In the genomic region with DNA sequence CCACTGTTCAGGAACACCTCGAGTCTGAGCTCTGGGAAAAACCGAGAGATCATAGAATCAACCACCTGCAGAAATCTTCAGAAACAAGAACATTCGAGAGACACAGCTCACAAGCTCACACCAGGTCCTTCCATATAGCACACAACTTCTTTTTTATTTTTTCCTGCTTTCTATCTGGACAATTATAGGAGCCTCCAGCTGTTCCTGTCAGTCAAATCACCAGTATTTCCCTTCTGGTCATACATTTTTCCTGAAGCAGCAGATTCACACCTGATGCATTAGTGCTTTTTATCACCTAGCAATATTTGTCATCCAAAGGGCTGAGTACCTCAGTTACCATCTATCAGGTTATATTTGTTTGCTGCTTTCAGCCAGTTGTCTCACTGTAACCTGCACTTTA, we compare ENCODE assay signal across 15 cellular contexts.
A peak's percentile ranks its signal among the peaks of the same experiment; 100 is the strongest.
DNase-seq lines count a peak whose midpoint lies in the region; ATAC-seq and TF ChIP-seq lines count a peak whose summit lies in the region.
"Had no signal": no experiment of that assay in that cellular context is flagged by ENCODE, and none has a peak within 500 bp of the region (broad histone marks: within the 10 kb centered on the region; RNA-seq: fewer than 3 reads in every experiment).

No MANE protein-coding gene starts in this region.

- no peaks in the 10 kb centered on the region for H3K27me3 ChIP-seq in gastrocnemius medialis
- H3K27me3 ChIP-seq in CD8-positive, alpha-beta memory T cell (ENCODE audit: insufficient read depth, low read length, poor library complexity, severe bottlenecking) = no peaks in the 10 kb centered on the region
- H3K27me3 ChIP-seq: BLaER1 had no signal

- H3K4me3 ChIP-seq in gastrocnemius medialis (peak overlapping the region in 1 of 4 donors; percentile 11), foreskin fibroblast (ENCODE audit: low read depth in 1 of 2, low read length in 2 of 2) (no peak overlapping the region)
- H3K4me3 ChIP-seq in CD8-positive, alpha-beta memory T cell (ENCODE audit: low read length) = no peak overlapping the region
- H3K4me3 ChIP-seq: BLaER1, GM12878, GM23338 had no signal

- POLR2A ChIA-PET in CD8-positive, alpha-beta memory T cell (lab: Charles Lee) = interaction anchor here (1.1 kb wide), 1 partner anchor 24 kb away, joined by 3 read pairs; no protein-coding TSS in a partner anchor

- ATAC-seq in gastrocnemius medialis (peak in 1 of 2 donors; percentile 3), HG02571 (IDR thresholded peaks at IDR 0.05; ENCODE audit: unreplicated experiment) (no peak)
- ATAC-seq: GM12878, GM23338 had no signal

- H3K9me3 Mint-ChIP-seq in mesothelial cell of epicardium (no peaks in the 10 kb centered on the region), neural crest cell (peaks cover 3% of the 10 kb centered on the region)
- no peaks in the 10 kb centered on the region for H3K9me3 Mint-ChIP-seq in CD8-positive, alpha-beta memory T cell

- peak; percentile 74 for DNase-seq in LHCN-M2 (ENCODE audit: low read depth)
- no peak for DNase-seq in mesothelial cell of epicardium (ENCODE audit: low spot score in 2 of 2, unreplicated experiment in 2 of 2)
- no peak for DNase-seq in neural crest cell (ENCODE audit: low read depth, low spot score)
- no peak for DNase-seq in gastrocnemius medialis
- no peak for DNase-seq in foreskin fibroblast
- no peak for DNase-seq in CD8-positive, alpha-beta memory T cell
- DNase-seq in 8988T = no peak
- DNase-seq: AML-193, DMS79, H7, IMR-90 had no signal

- H3K27me3 Mint-ChIP-seq in mesothelial cell of epicardium (ENCODE audit: low read depth) (no peaks in the 10 kb centered on the region), neural crest cell (ENCODE audit: low read depth) (no peaks in the 10 kb centered on the region)
- H3K27me3 Mint-ChIP-seq in CD8-positive, alpha-beta memory T cell = peaks cover 0 to 2% of the 10 kb centered on the region in 2 donors

- intact Hi-C loops in gastrocnemius medialis (cut with DNase I; ENCODE audit: low total_unique reads) = loop anchor here (5.0 kb wide), 1 partner anchor 904 kb away; no protein-coding TSS in a partner anchor

- H3K4me1 Mint-ChIP-seq in mesothelial cell of epicardium = peaks cover 76% of the 10 kb centered on the region
- H3K4me1 Mint-ChIP-seq in neural crest cell = peaks cover 82% of the 10 kb centered on the region
- no peaks in the 10 kb centered on the region for H3K4me1 Mint-ChIP-seq in CD8-positive, alpha-beta memory T cell

- H3K36me3 Mint-ChIP-seq in mesothelial cell of epicardium = no peaks in the 10 kb centered on the region
- no peaks in the 10 kb centered on the region for H3K36me3 Mint-ChIP-seq in neural crest cell (ENCODE audit: low read depth)
- H3K36me3 Mint-ChIP-seq in CD8-positive, alpha-beta memory T cell = no peaks in the 10 kb centered on the region

- in situ Hi-C loops in gastrocnemius medialis (cut with MboI; ENCODE audit: low sequenced_read_pairs in 4 of 4) = loop anchor here in 2 of 4 donors (10.0 kb wide), 2 partner anchors 108 to 118 kb away; no protein-coding TSS in a partner anchor

- TF ChIP-seq POLR2A in gastrocnemius medialis (IDR thresholded peaks at IDR 0.05) = no peak

- peaks cover 42 to 47% of the 10 kb centered on the region in 2 donors for H3K4me1 ChIP-seq in gastrocnemius medialis
- H3K4me1 ChIP-seq in CD8-positive, alpha-beta memory T cell (ENCODE audit: insufficient read depth, low read length) = no peaks in the 10 kb centered on the region
- H3K4me1 ChIP-seq: BLaER1 had no signal

- peak overlapping the region; percentile 67 for H3K27ac Mint-ChIP-seq in mesothelial cell of epicardium
- peak overlapping the region; percentile 29 for H3K27ac Mint-ChIP-seq in neural crest cell (ENCODE audit: unreplicated experiment)
- no peak overlapping the region for H3K27ac Mint-ChIP-seq in CD8-positive, alpha-beta memory T cell
- H3K27ac Mint-ChIP-seq: GM23338 had no signal

- no peak for TF ChIP-seq CTCF in mesothelial cell of epicardium (IDR thresholded peaks at IDR 0.05; ENCODE audit: unreplicated experiment)
- no peak for TF ChIP-seq CTCF in neural crest cell (conservative IDR thresholded peaks at IDR 0.05)
- TF ChIP-seq CTCF in gastrocnemius medialis (IDR thresholded peaks at IDR 0.05 in 4 of 5, conservative IDR thresholded peaks at IDR 0.05 in 1 of 5) = no peak
- TF ChIP-seq CTCF in foreskin fibroblast (IDR thresholded peaks at IDR 0.05; ENCODE audit: low read depth, low read length) = no peak

- no peaks in the 10 kb centered on the region for H3K36me3 ChIP-seq in gastrocnemius medialis
- no peaks in the 10 kb centered on the region for H3K36me3 ChIP-seq in CD8-positive, alpha-beta memory T cell (ENCODE audit: insufficient read depth, low read length)
- H3K36me3 ChIP-seq: BLaER1 had no signal

- CTCF ChIA-PET in CD8-positive, alpha-beta memory T cell (lab: Charles Lee) = no interaction called here

- H3K27ac ChIP-seq in gastrocnemius medialis = peak overlapping the region; percentile 84 to 94 (median 88)
- no peak overlapping the region for H3K27ac ChIP-seq in CD8-positive, alpha-beta memory T cell (ENCODE audit: low read depth, low read length)
- H3K27ac ChIP-seq: BLaER1 had no signal

- H3K9me3 ChIP-seq in gastrocnemius medialis = no peaks in the 10 kb centered on the region
- H3K9me3 ChIP-seq in CD8-positive, alpha-beta memory T cell (ENCODE audit: low read length) = no peaks in the 10 kb centered on the region

- H3K4me3 Mint-ChIP-seq in mesothelial cell of epicardium (no peak overlapping the region), neural crest cell (no peak overlapping the region)
- no peak overlapping the region for H3K4me3 Mint-ChIP-seq in CD8-positive, alpha-beta memory T cell
- H3K4me3 Mint-ChIP-seq: GM23338 had no signal

Comparison
In these comparisons a context has a peak if more than half of its experiments do, and no peak if none do; other contexts are left out.
1. H3K27ac Mint-ChIP-seq: peak in mesothelial cell of epicardium (single experiment) and neural crest cell (single experiment); none in CD8-positive, alpha-beta memory T cell (0 of 8).